9 cellular contexts compared by ENCODE assay signal in genomic region chr14:77125275-77126073, GRCh38. TPM values are rescaled to one million over a fixed set of nuclear protein-coding genes. Genes with fewer than 3 reads are reported as not detected.
DNase-seq lines count a peak whose midpoint lies in the region; ATAC-seq, FAIRE-seq and TF ChIP-seq lines count a peak whose summit lies in the region.
"Had no signal": no experiment of that assay in that cellular context is flagged by ENCODE, and none has a peak within 500 bp of the region (broad histone marks: within the 10 kb centered on the region; RNA-seq: fewer than 3 reads in every experiment).

No MANE protein-coding gene starts in this region.

- no peaks in the 10 kb centered on the region for H3K27me3 ChIP-seq in right atrium auricular region

- ATAC-seq in left ventricle myocardium superior, result no peak
- ATAC-seq in naive thymus-derived CD8-positive, alpha-beta T cell, result no peak
- ATAC-seq in GM19328 (IDR thresholded peaks at IDR 0.05; ENCODE audit: unreplicated experiment), result no peak

- TF ChIP-seq CTCF in right atrium auricular region (IDR thresholded peaks at IDR 0.05) (peak in 1 of 2 donors; percentile 33), choroid plexus epithelial cell (conservative IDR thresholded peaks at IDR 0.05; ENCODE audit: low read depth, low read length) (no peak), lower leg skin (IDR thresholded peaks at IDR 0.05) (no peak), kidney (IDR thresholded peaks at IDR 0.05; ENCODE audit: borderline replicate concordance, extremely low read depth, insufficient read depth) (no peak)

- peaks cover 0 to 4% (median 0%) of the 10 kb centered on the region in 9 donors for H3K9me3 Mint-ChIP-seq in naive thymus-derived CD8-positive, alpha-beta T cell

- 27 to 31% methylated on average over 35 to 36 of the region's 36 CpGs for WGBS in lower leg skin, 2 donors

- peaks cover 0 to 41% of the 10 kb centered on the region in 2 donors for H3K4me1 ChIP-seq in right atrium auricular region
- peaks cover 7 to 11% of the 10 kb centered on the region in 2 donors for H3K4me1 ChIP-seq in kidney (ENCODE audit: control insufficient read depth in 1 of 2, insufficient read depth in 1 of 2, low read depth in 1 of 2, low read length in 2 of 2)

- no peaks in the 10 kb centered on the region for H3K9me3 ChIP-seq in right atrium auricular region
- no peaks in the 10 kb centered on the region for H3K9me3 ChIP-seq in kidney (ENCODE audit: control insufficient read depth in 1 of 2, low read length in 2 of 2)

- DNase-seq in right atrium auricular region (ENCODE audit: low spot score), result peak; percentile 16
- DNase-seq in left ventricle myocardium superior, result no peak
- no peak for DNase-seq in choroid plexus epithelial cell (ENCODE audit: low read depth)
- no peak for DNase-seq in naive thymus-derived CD8-positive, alpha-beta T cell
- no peak for DNase-seq in lower leg skin (ENCODE audit: low spot score in 2 of 2)
- no peak for DNase-seq in kidney
- no peak for DNase-seq in putamen (ENCODE audit: low spot score)

- H3K27ac Mint-ChIP-seq in naive thymus-derived CD8-positive, alpha-beta T cell, result peak overlapping the region in 2 of 10 donors; percentile 27 to 58

- H3K27me3 Mint-ChIP-seq in naive thymus-derived CD8-positive, alpha-beta T cell, result peaks cover 21 to 64% (median 48%) of the 10 kb centered on the region in 5 donors

- peak overlapping the region; percentile 47 to 85 (median 72) for H3K4me3 Mint-ChIP-seq in naive thymus-derived CD8-positive, alpha-beta T cell

- POLR2A ChIA-PET in naive thymus-derived CD8-positive, alpha-beta T cell (lab: Charles Lee), result no interaction called here

- peaks cover 7 to 48% (median 18%) of the 10 kb centered on the region in 4 donors for H3K4me1 Mint-ChIP-seq in naive thymus-derived CD8-positive, alpha-beta T cell

- no peak for FAIRE-seq in kidney (lab: Jason Lieb, UNC)

- peak overlapping the region in 1 of 2 donors; percentile 53 for H3K4me3 ChIP-seq in right atrium auricular region
- H3K4me3 ChIP-seq in choroid plexus epithelial cell (ENCODE audit: low read depth, low read length), result peak overlapping the region; percentile 59
- H3K4me3 ChIP-seq in lower leg skin (ENCODE audit: low read depth, poor library complexity, severe bottlenecking), result no peak overlapping the region
- H3K4me3 ChIP-seq in kidney (ENCODE audit: low read length in 2 of 2), result no peak overlapping the region

- TF ChIP-seq POLR2A in lower leg skin (IDR thresholded peaks at IDR 0.05), result no peak

- H3K27ac ChIP-seq in right atrium auricular region (no peak overlapping the region), kidney (ENCODE audit: low read depth in 2 of 2, low read length in 2 of 2) (no peak overlapping the region)

- H3K36me3 ChIP-seq in right atrium auricular region, result no peaks in the 10 kb centered on the region
- no peaks in the 10 kb centered on the region for H3K36me3 ChIP-seq in kidney (ENCODE audit: control insufficient read depth in 1 of 2, insufficient read depth in 2 of 2, low read length in 2 of 2)

- peaks cover 0 to 10% (median 2%) of the 10 kb centered on the region in 3 donors for H3K36me3 Mint-ChIP-seq in naive thymus-derived CD8-positive, alpha-beta T cell

- intact Hi-C loops in left ventricle myocardium superior (cut with micrococcal nuclease), result no loop called here
- intact Hi-C loops in lower leg skin (cut with DNase I; ENCODE audit: low total_unique reads), result no loop called here
- intact Hi-C loops in kidney (cut with DNase I), result no loop called here

- no peak overlapping the region for H3K9ac ChIP-seq in kidney (ENCODE audit: low read length in 2 of 2)

RNA-seq across cellular contexts. Expression of gene ZDHHC22, which starts 16.1 kb away (rescaled TPM):
- total RNA-seq in right atrium auricular region (not detected), left ventricle myocardium superior (not detected), lower leg skin (not detected), kidney (not detected)
- not detected for total RNA-seq in naive thymus-derived CD8-positive, alpha-beta T cell
- polyA plus RNA-seq in naive thymus-derived CD8-positive, alpha-beta T cell, result not detected
- polyA plus RNA-seq in kidney (ENCODE audit: insufficient read depth, low read depth, low replicate concordance), result not detected

RNA-seq across cellular contexts. Expression of gene CIPC, which starts 27.4 kb away (rescaled TPM):
- total RNA-seq in right atrium auricular region (10 to 100 TPM; 64.7 to 87.8 TPM), left ventricle myocardium superior (89.7 TPM), lower leg skin (10 to 100 TPM; 36.6 to 60.0 (median 52.1) TPM), kidney (23.5 TPM)
- total RNA-seq in naive thymus-derived CD8-positive, alpha-beta T cell, result 10 to 100 TPM; 11.3 to 12.8 TPM
- polyA plus RNA-seq in naive thymus-derived CD8-positive, alpha-beta T cell, result 1 to 10 TPM; 4.4 to 7.7 (median 4.7) TPM
- polyA plus RNA-seq in kidney (ENCODE audit: insufficient read depth, low read depth, low replicate concordance), result 12.8 TPM

RNA-seq across cellular contexts. Expression of gene TMEM63C, which starts 56.1 kb away (rescaled TPM):
- total RNA-seq in right atrium auricular region (under 1 TPM in 1 of 2 donors, not detected in 1; 0.04 TPM), left ventricle myocardium superior (1.9 TPM), lower leg skin (10 to 100 TPM; 11.4 to 37.6 (median 18.9) TPM), kidney (1.9 TPM)
- total RNA-seq in naive thymus-derived CD8-positive, alpha-beta T cell, result under 1 TPM; 0.66 to 0.83 TPM
- polyA plus RNA-seq in naive thymus-derived CD8-positive, alpha-beta T cell, result under 1 TPM in 2 of 3 donors, not detected in 1; 0.02 to 0.83 TPM
- polyA plus RNA-seq in kidney (ENCODE audit: insufficient read depth, low read depth, low replicate concordance), result 0.84 TPM
- total RNA-seq: pulmonary artery endothelial cell had no signal
